19 cellular contexts compared by ENCODE assay signal in the genomic region with DNA sequence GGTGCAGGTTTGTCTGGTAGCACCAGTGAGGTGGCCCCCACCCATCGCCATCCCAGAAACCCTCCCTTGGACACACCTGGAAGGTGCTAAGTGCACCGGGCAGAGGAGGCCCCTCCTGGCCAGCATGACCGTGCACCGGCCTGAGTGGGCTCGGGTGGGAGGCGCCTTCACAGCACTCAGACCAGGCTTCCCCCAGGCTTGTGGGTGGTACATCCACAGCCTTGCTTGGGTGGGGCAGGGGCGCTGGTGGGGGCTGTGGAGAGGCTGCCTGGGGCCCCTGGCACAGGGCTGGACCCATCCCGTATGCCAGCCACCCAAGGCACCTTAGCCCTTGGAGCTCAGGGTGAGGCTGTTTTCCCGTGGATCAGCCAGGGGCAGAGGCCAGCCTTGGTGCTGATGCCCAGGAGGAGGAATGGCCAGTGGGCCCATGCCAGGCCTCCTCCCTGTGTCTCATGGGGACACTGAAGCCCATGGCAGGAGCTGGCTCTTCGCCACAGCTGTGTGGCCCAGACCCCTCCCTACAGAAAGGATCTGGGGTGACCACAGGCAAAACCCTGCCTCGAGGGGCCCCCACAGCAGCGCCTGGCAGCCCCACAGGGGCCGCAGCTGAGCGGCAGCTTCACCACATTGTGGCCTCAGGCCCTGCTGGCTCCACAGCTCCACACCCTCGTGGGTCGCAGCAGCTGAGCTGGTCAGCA. TPM values are rescaled to one million over a fixed set of nuclear protein-coding genes. Genes with fewer than 3 reads are reported as not detected.
"Had no signal": no experiment of that assay in that cellular context is flagged by ENCODE, and none has a peak within 500 bp of the region (broad histone marks: within the 10 kb centered on the region; RNA-seq: fewer than 3 reads in every experiment).

No MANE protein-coding gene starts in this region.

- H3K27ac Mint-ChIP-seq: activated CD4-positive, alpha-beta memory T cell treated with anti-CD3 and anti-CD28 coated beads for 36 hours; neural progenitor cell; stimulated activated naive B cell treated with anti-CD40 and anti-IgM and Interleukin-4, amounts not matched to agents 10 μg/mL and 1 μg/mL and 100 μg/mL, for 72 hours; type B pancreatic cell had no signal

- ATAC-seq: gastrocnemius medialis; left colon; stimulated activated naive B cell treated with anti-CD40 and anti-IgM and Interleukin-4, amounts not matched to agents 10 μg/mL and 1 μg/mL and 100 μg/mL, for 72 hours had no signal

- H2AFZ ChIP-seq: neural progenitor cell, parathyroid adenoma had no signal

- H3K79me2 ChIP-seq: parathyroid adenoma had no signal

- H3K36me3 ChIP-seq: cardiac muscle cell, colonic mucosa, neural progenitor cell had no signal

- H3K4me3 Mint-ChIP-seq: activated CD4-positive, alpha-beta memory T cell treated with anti-CD3 and anti-CD28 coated beads for 36 hours; neural progenitor cell; stimulated activated naive B cell treated with anti-CD40 and anti-IgM and Interleukin-4, amounts not matched to agents 10 μg/mL and 1 μg/mL and 100 μg/mL, for 72 hours; type B pancreatic cell had no signal

- H3K4me1 Mint-ChIP-seq: stimulated activated naive B cell treated with anti-CD40 and anti-IgM and Interleukin-4, amounts not matched to agents 10 μg/mL and 1 μg/mL and 100 μg/mL, for 72 hours had no signal

- H3K9me3 ChIP-seq: colonic mucosa, gastrocnemius medialis had no signal

- H3K4me3 ChIP-seq: cardiac muscle cell, colonic mucosa, gastrocnemius medialis, neural progenitor cell, suprapubic skin had no signal

- H3K27ac ChIP-seq: cardiac muscle cell, colonic mucosa, gastrocnemius medialis, neural progenitor cell, parathyroid adenoma, suprapubic skin had no signal

- DNase-seq: activated CD4-positive, alpha-beta memory T cell treated with anti-CD3 and anti-CD28 coated beads for 36 hours; activated gamma-delta T cell; activated T-cell treated with anti-CD3 and anti-CD28 coated beads, Interleukin-2, amount 50 U/mL, for 48 hours; colonic mucosa; gastrocnemius medialis; left colon; mesenchymal stem cell; retina; stimulated activated CD4-positive, alpha-beta T cell treated with anti-CD3 and anti-CD28 coated beads, Interleukin-1b, Interleukin-23, amount 100 ng/mL, for 48 hours; stimulated activated naive B cell treated with anti-CD40 and anti-IgM and Interleukin-4, amounts not matched to agents 10 μg/mL and 1 μg/mL and 100 μg/mL, for 72 hours; T-helper 9 cell had no signal

- H3K4me2 ChIP-seq: neural progenitor cell had no signal

- H3K4me1 ChIP-seq: colonic mucosa, gastrocnemius medialis, parathyroid adenoma, suprapubic skin had no signal

- H3K9ac ChIP-seq: neural progenitor cell, parathyroid adenoma had no signal

- H3K27me3 Mint-ChIP-seq: activated CD4-positive, alpha-beta memory T cell treated with anti-CD3 and anti-CD28 coated beads for 36 hours; stimulated activated naive B cell treated with anti-CD40 and anti-IgM and Interleukin-4, amounts not matched to agents 10 μg/mL and 1 μg/mL and 100 μg/mL, for 72 hours; type B pancreatic cell had no signal

- H3K27me3 ChIP-seq: cardiac muscle cell, colonic mucosa, gastrocnemius medialis, neural progenitor cell, suprapubic skin had no signal

RNA-seq across cellular contexts. Expression of gene NKX1-1, which starts 21.4 kb away (rescaled TPM):
- total RNA-seq: activated CD4-positive, alpha-beta memory T cell treated with anti-CD3 and anti-CD28 coated beads for 36 hours; astrocyte; cardiac muscle cell; colonic mucosa; fibroblast of lung; gastrocnemius medialis; left colon; SK-MEL-5; suprapubic skin had no signal
- polyA plus RNA-seq: cardiac muscle cell, fibroblast of lung had no signal
